ENCODE assay signal across 1 cellular context in genomic region chr4:48739560-48740019, GRCh38.
TF ChIP-seq lines count a peak whose summit lies in the region.

No MANE protein-coding gene starts in this region.

TF ChIP-seq in K562, 482 proteins besides CTCF, POLR2A, EP300 and RAD21 (continued from another document):
- TF ChIP-seq RREB1 (CRISPR knock-in tag; IDR thresholded peaks at IDR 0.05): no peak
- no peak for TF ChIP-seq ZSCAN29 (IDR thresholded peaks at IDR 0.05)
- peak; percentile 85 for TF ChIP-seq NCOR1 (IDR thresholded peaks at IDR 0.05)
- no peak for TF ChIP-seq STAT5B (CRISPR knock-in tag; IDR thresholded peaks at IDR 0.05)
- no peak for TF ChIP-seq ZNF277 (CRISPR knock-in tag; IDR thresholded peaks at IDR 0.05; ENCODE audit: borderline replicate concordance)
- no peak for TF ChIP-seq ELF4 (CRISPR knock-in tag; IDR thresholded peaks at IDR 0.05)
- TF ChIP-seq ZNF445 (CRISPR knock-in tag; IDR thresholded peaks at IDR 0.05; ENCODE audit: low read depth): no peak
- TF ChIP-seq SP1 (CRISPR knock-in tag; IDR thresholded peaks at IDR 0.05): no peak
- TF ChIP-seq IFI16 (CRISPR knock-in tag; IDR thresholded peaks at IDR 0.05): no peak
- TF ChIP-seq FOXP1 (CRISPR knock-in tag; IDR thresholded peaks at IDR 0.05): no peak
- no peak for TF ChIP-seq EZH2 (IDR thresholded peaks at IDR 0.05; ENCODE audit: borderline replicate concordance, low read depth, low read length)
- no peak for TF ChIP-seq KHSRP (IDR thresholded peaks at IDR 0.05)
- no peak for TF ChIP-seq USF2 (CRISPR knock-in tag; IDR thresholded peaks at IDR 0.05)
- no peak for TF ChIP-seq STAG1 (CRISPR knock-in tag; IDR thresholded peaks at IDR 0.05; ENCODE audit: borderline replicate concordance)
- TF ChIP-seq MED1 (CRISPR knock-in tag; IDR thresholded peaks at IDR 0.05; ENCODE audit: borderline replicate concordance): no peak
- no peak for TF ChIP-seq SRSF1 (IDR thresholded peaks at IDR 0.05; ENCODE audit: low read depth, low read length)
- TF ChIP-seq KAT2B (IDR thresholded peaks at IDR 0.05; ENCODE audit: low read depth, low read length): no peak
- TF ChIP-seq CBX3 (IDR thresholded peaks at IDR 0.05; ENCODE audit: borderline replicate concordance in 1 of 2, low read length in 2 of 2): no peak
- peak; percentile 36 to 64; a peak in 2 of 4 replicates for TF ChIP-seq ARNT (IDR thresholded peaks at IDR 0.05)
- TF ChIP-seq RBM34 (IDR thresholded peaks at IDR 0.05; ENCODE audit: borderline replicate concordance, insufficient read depth, low read length): no peak
- no peak for TF ChIP-seq DMBX1 (CRISPR knock-in tag; IDR thresholded peaks at IDR 0.05; ENCODE audit: borderline replicate concordance)
- TF ChIP-seq ZEB2 (IDR thresholded peaks at IDR 0.05): 0 out of 2 replicates have a peak, but pooled peaks have one; percentile 49
- no peak for TF ChIP-seq TFAP4 (CRISPR knock-in tag; IDR thresholded peaks at IDR 0.05; ENCODE audit: borderline replicate concordance)
- no peak for TF ChIP-seq LARP7 (IDR thresholded peaks at IDR 0.05)
- no peak for TF ChIP-seq MCM3 (IDR thresholded peaks at IDR 0.05)
- TF ChIP-seq CBX5 (IDR thresholded peaks at IDR 0.05; ENCODE audit: borderline replicate concordance, low read depth): no peak
- no peak for TF ChIP-seq SP2 (IDR thresholded peaks at IDR 0.05; ENCODE audit: extremely low read depth, low read depth, low read length, poor library complexity, severe bottlenecking)
- TF ChIP-seq SMARCA5 (IDR thresholded peaks at IDR 0.05): no peak
TF ChIP-seq in K562: peak in this region for 52.
